ENCODE assay signal across 1 cellular context in the genomic region with DNA sequence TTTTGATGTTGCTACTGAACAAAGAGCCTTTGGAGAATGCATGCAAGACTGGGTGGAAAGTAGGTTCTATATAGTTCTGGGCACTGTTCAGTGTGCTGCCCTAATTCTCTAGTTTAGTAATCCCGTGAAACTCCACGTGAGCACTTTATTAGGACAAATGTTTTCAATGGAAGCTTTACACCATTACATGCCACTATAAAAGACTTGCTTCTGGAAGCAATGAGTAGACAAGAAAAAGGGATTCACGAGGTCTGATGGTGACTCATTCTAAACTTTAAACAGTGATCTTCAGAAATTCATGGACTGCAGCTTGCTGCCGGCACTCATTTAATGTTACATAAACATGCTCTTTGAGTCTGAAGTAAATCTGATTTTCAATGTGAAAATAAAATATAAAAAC.
TF ChIP-seq lines count a peak whose summit lies in the region.

No MANE protein-coding gene starts in this region.

TF ChIP-seq in WTC11, 78 proteins besides CTCF, POLR2A, EP300 and RAD21 (continued from another document):
- TF ChIP-seq, protein P1, sequence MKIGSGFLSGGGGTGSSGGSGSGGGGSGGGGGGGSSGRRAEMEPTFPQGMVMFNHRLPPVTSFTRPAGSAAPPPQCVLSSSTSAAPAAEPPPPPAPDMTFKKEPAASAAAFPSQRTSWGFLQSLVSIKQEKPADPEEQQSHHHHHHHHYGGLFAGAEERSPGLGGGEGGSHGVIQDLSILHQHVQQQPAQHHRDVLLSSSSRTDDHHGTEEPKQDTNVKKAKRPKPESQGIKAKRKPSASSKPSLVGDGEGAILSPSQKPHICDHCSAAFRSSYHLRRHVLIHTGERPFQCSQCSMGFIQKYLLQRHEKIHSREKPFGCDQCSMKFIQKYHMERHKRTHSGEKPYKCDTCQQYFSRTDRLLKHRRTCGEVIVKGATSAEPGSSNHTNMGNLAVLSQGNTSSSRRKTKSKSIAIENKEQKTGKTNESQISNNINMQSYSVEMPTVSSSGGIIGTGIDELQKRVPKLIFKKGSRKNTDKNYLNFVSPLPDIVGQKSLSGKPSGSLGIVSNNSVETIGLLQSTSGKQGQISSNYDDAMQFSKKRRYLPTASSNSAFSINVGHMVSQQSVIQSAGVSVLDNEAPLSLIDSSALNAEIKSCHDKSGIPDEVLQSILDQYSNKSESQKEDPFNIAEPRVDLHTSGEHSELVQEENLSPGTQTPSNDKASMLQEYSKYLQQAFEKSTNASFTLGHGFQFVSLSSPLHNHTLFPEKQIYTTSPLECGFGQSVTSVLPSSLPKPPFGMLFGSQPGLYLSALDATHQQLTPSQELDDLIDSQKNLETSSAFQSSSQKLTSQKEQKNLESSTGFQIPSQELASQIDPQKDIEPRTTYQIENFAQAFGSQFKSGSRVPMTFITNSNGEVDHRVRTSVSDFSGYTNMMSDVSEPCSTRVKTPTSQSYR (CRISPR knock-in tag; IDR thresholded peaks at IDR 0.05): no peak
- no peak for TF ChIP-seq TEAD4 (CRISPR knock-in tag; IDR thresholded peaks at IDR 0.05)
- TF ChIP-seq, protein P2, sequence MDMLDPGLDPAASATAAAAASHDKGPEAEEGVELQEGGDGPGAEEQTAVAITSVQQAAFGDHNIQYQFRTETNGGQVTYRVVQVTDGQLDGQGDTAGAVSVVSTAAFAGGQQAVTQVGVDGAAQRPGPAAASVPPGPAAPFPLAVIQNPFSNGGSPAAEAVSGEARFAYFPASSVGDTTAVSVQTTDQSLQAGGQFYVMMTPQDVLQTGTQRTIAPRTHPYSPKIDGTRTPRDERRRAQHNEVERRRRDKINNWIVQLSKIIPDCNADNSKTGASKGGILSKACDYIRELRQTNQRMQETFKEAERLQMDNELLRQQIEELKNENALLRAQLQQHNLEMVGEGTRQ (CRISPR knock-in tag; IDR thresholded peaks at IDR 0.05): no peak
- no peak for TF ChIP-seq ZNF317 (CRISPR knock-in tag; IDR thresholded peaks at IDR 0.05; ENCODE audit: borderline replicate concordance, low read depth)
- TF ChIP-seq, protein P3, sequence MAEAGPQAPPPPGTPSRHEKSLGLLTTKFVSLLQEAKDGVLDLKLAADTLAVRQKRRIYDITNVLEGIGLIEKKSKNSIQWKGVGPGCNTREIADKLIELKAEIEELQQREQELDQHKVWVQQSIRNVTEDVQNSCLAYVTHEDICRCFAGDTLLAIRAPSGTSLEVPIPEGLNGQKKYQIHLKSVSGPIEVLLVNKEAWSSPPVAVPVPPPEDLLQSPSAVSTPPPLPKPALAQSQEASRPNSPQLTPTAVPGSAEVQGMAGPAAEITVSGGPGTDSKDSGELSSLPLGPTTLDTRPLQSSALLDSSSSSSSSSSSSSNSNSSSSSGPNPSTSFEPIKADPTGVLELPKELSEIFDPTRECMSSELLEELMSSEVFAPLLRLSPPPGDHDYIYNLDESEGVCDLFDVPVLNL (CRISPR knock-in tag; IDR thresholded peaks at IDR 0.05; ENCODE audit: borderline replicate concordance, low read depth): no peak
- TF ChIP-seq, protein P4, sequence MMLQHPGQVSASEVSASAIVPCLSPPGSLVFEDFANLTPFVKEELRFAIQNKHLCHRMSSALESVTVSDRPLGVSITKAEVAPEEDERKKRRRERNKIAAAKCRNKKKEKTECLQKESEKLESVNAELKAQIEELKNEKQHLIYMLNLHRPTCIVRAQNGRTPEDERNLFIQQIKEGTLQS (CRISPR knock-in tag; conservative IDR thresholded peaks at IDR 0.05): no peak
- no peak for TF ChIP-seq NR1H2 (CRISPR knock-in tag; IDR thresholded peaks at IDR 0.05)
- TF ChIP-seq KAT7 (CRISPR knock-in tag; IDR thresholded peaks at IDR 0.05; ENCODE audit: borderline replicate concordance): no peak
- TF ChIP-seq ZNF219 (CRISPR knock-in tag; IDR thresholded peaks at IDR 0.05; ENCODE audit: borderline replicate concordance): no peak
- TF ChIP-seq, protein P5, sequence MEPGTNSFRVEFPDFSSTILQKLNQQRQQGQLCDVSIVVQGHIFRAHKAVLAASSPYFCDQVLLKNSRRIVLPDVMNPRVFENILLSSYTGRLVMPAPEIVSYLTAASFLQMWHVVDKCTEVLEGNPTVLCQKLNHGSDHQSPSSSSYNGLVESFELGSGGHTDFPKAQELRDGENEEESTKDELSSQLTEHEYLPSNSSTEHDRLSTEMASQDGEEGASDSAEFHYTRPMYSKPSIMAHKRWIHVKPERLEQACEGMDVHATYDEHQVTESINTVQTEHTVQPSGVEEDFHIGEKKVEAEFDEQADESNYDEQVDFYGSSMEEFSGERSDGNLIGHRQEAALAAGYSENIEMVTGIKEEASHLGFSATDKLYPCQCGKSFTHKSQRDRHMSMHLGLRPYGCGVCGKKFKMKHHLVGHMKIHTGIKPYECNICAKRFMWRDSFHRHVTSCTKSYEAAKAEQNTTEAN (CRISPR knock-in tag; IDR thresholded peaks at IDR 0.05): no peak
- no peak for TF ChIP-seq ZNF416 (CRISPR knock-in tag; IDR thresholded peaks at IDR 0.05)
- no peak for TF ChIP-seq ZNF138 (CRISPR knock-in tag; conservative IDR thresholded peaks at IDR 0.05)
- no peak for TF ChIP-seq ZNF232 (CRISPR knock-in tag; IDR thresholded peaks at IDR 0.05)
- TF ChIP-seq, protein P6, sequence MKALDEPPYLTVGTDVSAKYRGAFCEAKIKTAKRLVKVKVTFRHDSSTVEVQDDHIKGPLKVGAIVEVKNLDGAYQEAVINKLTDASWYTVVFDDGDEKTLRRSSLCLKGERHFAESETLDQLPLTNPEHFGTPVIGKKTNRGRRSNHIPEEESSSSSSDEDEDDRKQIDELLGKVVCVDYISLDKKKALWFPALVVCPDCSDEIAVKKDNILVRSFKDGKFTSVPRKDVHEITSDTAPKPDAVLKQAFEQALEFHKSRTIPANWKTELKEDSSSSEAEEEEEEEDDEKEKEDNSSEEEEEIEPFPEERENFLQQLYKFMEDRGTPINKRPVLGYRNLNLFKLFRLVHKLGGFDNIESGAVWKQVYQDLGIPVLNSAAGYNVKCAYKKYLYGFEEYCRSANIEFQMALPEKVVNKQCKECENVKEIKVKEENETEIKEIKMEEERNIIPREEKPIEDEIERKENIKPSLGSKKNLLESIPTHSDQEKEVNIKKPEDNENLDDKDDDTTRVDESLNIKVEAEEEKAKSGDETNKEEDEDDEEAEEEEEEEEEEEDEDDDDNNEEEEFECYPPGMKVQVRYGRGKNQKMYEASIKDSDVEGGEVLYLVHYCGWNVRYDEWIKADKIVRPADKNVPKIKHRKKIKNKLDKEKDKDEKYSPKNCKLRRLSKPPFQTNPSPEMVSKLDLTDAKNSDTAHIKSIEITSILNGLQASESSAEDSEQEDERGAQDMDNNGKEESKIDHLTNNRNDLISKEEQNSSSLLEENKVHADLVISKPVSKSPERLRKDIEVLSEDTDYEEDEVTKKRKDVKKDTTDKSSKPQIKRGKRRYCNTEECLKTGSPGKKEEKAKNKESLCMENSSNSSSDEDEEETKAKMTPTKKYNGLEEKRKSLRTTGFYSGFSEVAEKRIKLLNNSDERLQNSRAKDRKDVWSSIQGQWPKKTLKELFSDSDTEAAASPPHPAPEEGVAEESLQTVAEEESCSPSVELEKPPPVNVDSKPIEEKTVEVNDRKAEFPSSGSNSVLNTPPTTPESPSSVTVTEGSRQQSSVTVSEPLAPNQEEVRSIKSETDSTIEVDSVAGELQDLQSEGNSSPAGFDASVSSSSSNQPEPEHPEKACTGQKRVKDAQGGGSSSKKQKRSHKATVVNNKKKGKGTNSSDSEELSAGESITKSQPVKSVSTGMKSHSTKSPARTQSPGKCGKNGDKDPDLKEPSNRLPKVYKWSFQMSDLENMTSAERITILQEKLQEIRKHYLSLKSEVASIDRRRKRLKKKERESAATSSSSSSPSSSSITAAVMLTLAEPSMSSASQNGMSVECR (CRISPR knock-in tag; IDR thresholded peaks at IDR 0.05; ENCODE audit: borderline replicate concordance): no peak
- no peak for TF ChIP-seq RELA (CRISPR knock-in tag; IDR thresholded peaks at IDR 0.05; ENCODE audit: borderline replicate concordance)
- no peak for TF ChIP-seq NR3C1 (CRISPR knock-in tag; conservative IDR thresholded peaks at IDR 0.05; ENCODE audit: low read depth)
- TF ChIP-seq, protein P7, sequence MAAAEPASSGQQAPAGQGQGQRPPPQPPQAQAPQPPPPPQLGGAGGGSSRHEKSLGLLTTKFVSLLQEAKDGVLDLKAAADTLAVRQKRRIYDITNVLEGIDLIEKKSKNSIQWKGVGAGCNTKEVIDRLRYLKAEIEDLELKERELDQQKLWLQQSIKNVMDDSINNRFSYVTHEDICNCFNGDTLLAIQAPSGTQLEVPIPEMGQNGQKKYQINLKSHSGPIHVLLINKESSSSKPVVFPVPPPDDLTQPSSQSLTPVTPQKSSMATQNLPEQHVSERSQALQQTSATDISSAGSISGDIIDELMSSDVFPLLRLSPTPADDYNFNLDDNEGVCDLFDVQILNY (CRISPR knock-in tag; IDR thresholded peaks at IDR 0.05): no peak
- TF ChIP-seq SOX15 (CRISPR knock-in tag; IDR thresholded peaks at IDR 0.05): no peak
- TF ChIP-seq ZNF121 (CRISPR knock-in tag; IDR thresholded peaks at IDR 0.05): no peak
